9 cellular contexts compared by ENCODE assay signal in the genomic region with DNA sequence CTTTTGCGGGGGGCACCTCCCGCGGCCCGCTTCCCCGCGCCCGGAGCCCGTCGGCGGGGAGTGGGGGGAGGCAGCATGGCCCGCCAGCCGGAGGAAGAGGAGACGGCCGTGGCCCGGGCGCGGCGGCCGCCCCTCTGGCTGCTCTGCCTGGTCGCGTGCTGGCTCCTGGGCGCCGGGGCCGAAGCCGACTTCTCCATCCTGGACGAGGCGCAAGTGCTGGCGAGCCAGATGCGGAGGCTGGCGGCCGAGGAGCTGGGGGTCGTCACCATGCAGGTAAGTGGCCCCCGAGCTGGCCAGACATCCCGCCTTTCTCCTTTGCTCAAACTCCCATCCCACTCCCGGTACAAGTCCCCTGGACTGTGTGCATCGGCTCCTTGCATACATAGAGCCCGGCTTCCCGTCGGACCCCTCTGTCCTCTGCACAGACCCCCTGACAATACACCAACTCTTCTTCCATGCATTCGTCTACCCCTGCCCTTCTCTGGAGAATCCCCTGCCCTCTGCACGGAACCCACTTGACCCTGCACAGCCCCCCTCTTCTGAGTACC. TPM values are rescaled to one million over a fixed set of nuclear protein-coding genes. Genes with fewer than 3 reads are reported as not detected.
DNase-seq lines count a peak whose midpoint lies in the region; ATAC-seq, FAIRE-seq and TF ChIP-seq lines count a peak whose summit lies in the region.
"Had no signal": no experiment of that assay in that cellular context is flagged by ENCODE, and none has a peak within 500 bp of the region (broad histone marks: within the 10 kb centered on the region; RNA-seq: fewer than 3 reads in every experiment).

No MANE protein-coding gene starts in this region.

- no peak for FAIRE-seq in urothelium cell line (lab: Jason Lieb, UNC)
- FAIRE-seq: endometrium had no signal

- CTCF ChIA-PET in RWPE1 (lab: Yijun Ruan, JAX), result interaction anchor here (1.0 kb wide), 1 partner anchor 9 kb away, joined by 3 read pairs; no protein-coding TSS in a partner anchor

- no peak for TF ChIP-seq CTCF in RWPE1 (conservative IDR thresholded peaks at IDR 0.05; ENCODE audit: low read depth)
- TF ChIP-seq CTCF in mucosa of descending colon (IDR thresholded peaks at IDR 0.05), result no peak

- no peak overlapping the region for H3K9ac ChIP-seq in endocrine pancreas (ENCODE audit: control insufficient read depth, insufficient read depth, low read length)

- H3K4me3 ChIP-seq in endocrine pancreas (ENCODE audit: control insufficient read depth, insufficient read depth, low read length), result peak overlapping the region; percentile 38
- H3K4me3 ChIP-seq in mucosa of descending colon, result peak overlapping the region; percentile 24

- ATAC-seq in HG02852 (IDR thresholded peaks at IDR 0.05; ENCODE audit: unreplicated experiment), result peak; percentile 19
- peak; percentile 35 for ATAC-seq in mucosa of descending colon

- no peaks in the 10 kb centered on the region for H3K36me3 ChIP-seq in endocrine pancreas (ENCODE audit: control insufficient read depth, insufficient read depth, low read length)
- no peaks in the 10 kb centered on the region for H3K36me3 ChIP-seq in mucosa of descending colon (ENCODE audit: low read depth)

- H3K27me3 ChIP-seq in endocrine pancreas (ENCODE audit: control insufficient read depth, insufficient read depth, low read length), result no peaks in the 10 kb centered on the region

- POLR2A ChIA-PET in RWPE1 (lab: Yijun Ruan, JAX; ENCODE audit: low non-redundant PET), result no interaction called here

- H3K27ac ChIP-seq in RWPE1, result peak overlapping the region; percentile 56

- intact Hi-C loops in mucosa of descending colon (cut with DNase I, micrococcal nuclease), result loop anchor here in 1 of 2 donors (10.0 kb wide), 1 partner anchor 194 kb away; no protein-coding TSS in a partner anchor

- H3K4me1 ChIP-seq in endocrine pancreas (ENCODE audit: control insufficient read depth, insufficient read depth, low read length) (no peaks in the 10 kb centered on the region), mucosa of descending colon (ENCODE audit: low read depth) (peaks cover 15% of the 10 kb centered on the region)

- no peaks in the 10 kb centered on the region for H3K9me3 ChIP-seq in endocrine pancreas (ENCODE audit: control insufficient read depth, low read length)
- no peaks in the 10 kb centered on the region for H3K9me3 ChIP-seq in mucosa of descending colon

- peak; percentile 55 for DNase-seq in activated CD8-positive, alpha-beta memory T cell treated with anti-CD3 and anti-CD28 coated beads, Interleukin-2, amount 50 U/mL, for 48 hours
- DNase-seq in activated CD8-positive, alpha-beta memory T cell treated with anti-CD3 and anti-CD28 coated beads for 24 hours, result no peak
- DNase-seq in RWPE1 (ENCODE audit: low spot score), result peak; percentile 21
- DNase-seq in mucosa of descending colon, result peak; percentile 8 to 53 (median 40)
- peak; percentile 59 for DNase-seq in urothelium cell line (ENCODE audit: low spot score)
- no peak for DNase-seq in SKM-1 (lab: John Stamatoyannopoulos, UW; ENCODE audit: unreplicated experiment)

RNA-seq across cellular contexts. Expression of gene CACHD1, which starts 0.8 kb away (rescaled TPM):
- 1 to 10 TPM; 1.3 to 3.7 (median 2.7) TPM for total RNA-seq in mucosa of descending colon

Comparison
In these comparisons a context has a peak if more than half of its experiments do, and no peak if none do; other contexts are left out.
1. DNase-seq: peak in activated CD8-positive, alpha-beta memory T cell treated with anti-CD3 and anti-CD28 coated beads, Interleukin-2, amount 50 U/mL, for 48 hours (single experiment), RWPE1 (single experiment), mucosa of descending colon (3 of 3) and urothelium cell line (single experiment); none in activated CD8-positive, alpha-beta memory T cell treated with anti-CD3 and anti-CD28 coated beads for 24 hours (single experiment) and SKM-1 (single experiment).